ENCODE assay signal across 8 cellular contexts in genomic region chr17:44344939-44345496, GRCh38. TPM values are rescaled to one million over a fixed set of nuclear protein-coding genes. Genes with fewer than 3 reads are reported as not detected.
DNase-seq lines count a peak whose midpoint lies in the region; ATAC-seq and TF ChIP-seq lines count a peak whose summit lies in the region.

TSS of gene GRN (plus strand) at chr17:44345302. CDS start at chr17:44349165, 3,863 bp downstream.

- ATAC-seq in HG02840 (IDR thresholded peaks at IDR 0.05; ENCODE audit: low FRiP score, unreplicated experiment): peak; percentile 63
- peak; percentile 98 for ATAC-seq in aorta (ENCODE audit: low FRiP score)

- no peaks in the 10 kb centered on the region for H3K9me3 ChIP-seq in aorta (ENCODE audit: control insufficient read depth, low read length)

- in situ Hi-C loops in astrocyte of the cerebellum (cut with HindIII; ENCODE audit: low sequenced_read_pairs): no loop called here

- intact Hi-C loops in aorta (cut with DNase I): loop anchor here in 1 of 2 donors (10.0 kb wide), 1 partner anchor 950 kb away; the partner anchor contains the start of gene ARL4D

- H3K27ac ChIP-seq in rectal smooth muscle tissue (ENCODE audit: low read depth, low read length) (peak within 1 kb of the TSS; percentile 73), aorta (ENCODE audit: low read depth in 1 of 2, low read length in 2 of 2) (peak within 1 kb of the TSS in 1 of 2 donors; percentile 60)

- peak within 1 kb of the TSS; percentile 53 for H3K9ac ChIP-seq in rectal smooth muscle tissue (ENCODE audit: low read length)

- peak; percentile 95 for DNase-seq in NCI-H1930 (lab: John Stamatoyannopoulos, UW)
- peak; percentile 72 for DNase-seq in T-helper 9 cell
- peak; percentile 99 for DNase-seq in astrocyte of the cerebellum (ENCODE audit: low read depth)
- DNase-seq in hepatic stellate cell (ENCODE audit: low spot score): peak; percentile 100
- peak; percentile 93 to 96 for DNase-seq in aorta

- H3K27me3 ChIP-seq in rectal smooth muscle tissue (ENCODE audit: control insufficient read depth, insufficient read depth, low read length) (no peaks in the 10 kb centered on the region), aorta (ENCODE audit: control insufficient read depth in 1 of 2, insufficient read depth in 2 of 2, low read length in 1 of 2) (no peaks in the 10 kb centered on the region)

- H3K4me3 ChIP-seq in astrocyte of the cerebellum (ENCODE audit: low read depth, low read length) (peak within 1 kb of the TSS; percentile 64), rectal smooth muscle tissue (ENCODE audit: low read length) (peak within 1 kb of the TSS; percentile 83), aorta (ENCODE audit: low read length in 2 of 2) (peak within 1 kb of the TSS; percentile 48 to 61)

- 1% methylated on average over 26 of the region's 26 CpGs for WGBS in aorta, 2 donors

- 0 out of 3 replicates have a peak, but pooled peaks have one; percentile 7 for TF ChIP-seq CTCF in GM12872 (IDR thresholded peaks at IDR 0.05; ENCODE audit: insufficient read depth, low read depth, low read length)
- no peak for TF ChIP-seq CTCF in astrocyte of the cerebellum (IDR thresholded peaks at IDR 0.05; ENCODE audit: low read depth, low read length, missing control alignments)

- peaks cover 3% of the 10 kb centered on the region for H3K4me1 ChIP-seq in rectal smooth muscle tissue (ENCODE audit: control insufficient read depth, insufficient read depth, low read length)
- peaks cover 0 to 3% of the 10 kb centered on the region in 2 donors for H3K4me1 ChIP-seq in aorta (ENCODE audit: control insufficient read depth in 1 of 2, insufficient read depth in 2 of 2, low read length in 2 of 2)

- H3K36me3 ChIP-seq in rectal smooth muscle tissue (ENCODE audit: control insufficient read depth, insufficient read depth, low read length): peaks cover 5% of the 10 kb centered on the region
- H3K36me3 ChIP-seq in aorta (ENCODE audit: control insufficient read depth in 1 of 2, insufficient read depth in 2 of 2, low read length in 1 of 2): no peaks in the 10 kb centered on the region

RNA-seq across cellular contexts. Expression of gene GRN, which starts in this region (rescaled TPM):
- total RNA-seq in aorta: 100 to 1,000 TPM; 162 to 248 TPM
- 100 to 1,000 TPM; 125 to 145 TPM for polyA plus RNA-seq in aorta
